Comparison of ENCODE assay signal across 12 cellular contexts in the genomic region with DNA sequence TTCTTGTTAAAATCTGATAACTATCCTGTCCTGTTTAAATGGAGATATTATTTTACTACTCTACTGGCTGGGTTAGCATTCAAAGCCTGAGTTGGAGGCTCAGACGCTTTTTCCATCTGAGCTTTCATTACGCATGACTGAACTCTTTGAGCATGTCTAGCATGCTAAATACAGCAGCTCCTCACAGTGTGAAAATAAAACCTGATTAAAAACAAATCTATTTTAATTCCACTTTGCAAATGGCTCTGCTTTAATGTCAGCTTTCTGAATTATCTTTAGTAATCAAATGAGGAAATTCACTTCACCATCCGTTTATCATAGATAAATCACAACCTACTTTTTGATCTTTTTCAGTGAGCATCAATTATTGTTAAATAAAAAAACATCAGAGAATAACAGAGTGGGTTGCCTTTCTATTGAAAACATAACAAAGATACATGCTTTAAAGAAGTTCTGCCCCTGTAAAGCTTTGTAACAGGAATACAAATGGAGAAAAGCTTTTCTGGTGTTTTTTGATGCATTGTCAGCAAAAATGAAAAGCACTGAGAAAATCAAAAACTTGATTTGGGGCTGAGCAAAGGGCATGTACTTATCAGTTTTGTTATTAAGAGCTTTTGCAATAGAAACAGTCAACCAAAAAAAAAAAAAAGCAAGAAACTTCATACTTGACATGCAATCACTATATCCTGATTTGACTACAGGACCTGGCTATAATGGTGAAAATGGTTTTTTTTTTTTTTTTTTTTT. TPM values are rescaled to one million over a fixed set of nuclear protein-coding genes. Genes with fewer than 3 reads are reported as not detected.
DNase-seq lines count a peak whose midpoint lies in the region; ATAC-seq and TF ChIP-seq lines count a peak whose summit lies in the region.
"Had no signal": no experiment of that assay in that cellular context is flagged by ENCODE, and none has a peak within 500 bp of the region (broad histone marks: within the 10 kb centered on the region; RNA-seq: fewer than 3 reads in every experiment).

No MANE protein-coding gene starts in this region.

- CTCF ChIA-PET in HEK293T (lab: Yijun Ruan, JAX) = interaction anchor here (0.7 to 1.1 kb wide), 2 partner anchors 28 to 209 kb away, joined by 3 to 7 read pairs; no protein-coding TSS in a partner anchor
- CTCF ChIA-PET in activated CD4-positive, alpha-beta memory T cell treated with anti-CD3 and anti-CD28 coated beads for 36 hours (lab: Charles Lee) = interaction anchor here (0.9 to 1.1 kb wide), 2 partner anchors 8 to 151 kb away, joined by 3 read pairs; no protein-coding TSS in a partner anchor

- peak overlapping the region; percentile 5 for H3K4me3 Mint-ChIP-seq in memory B cell
- H3K4me3 Mint-ChIP-seq in glutamatergic neuron (ENCODE audit: unreplicated experiment) = no peak overlapping the region
- H3K4me3 Mint-ChIP-seq in activated CD4-positive, alpha-beta memory T cell treated with anti-CD3 and anti-CD28 coated beads for 36 hours = no peak overlapping the region

- DNase-seq in HEK293T (ENCODE audit: extremely low spot score) = no peak
- no peak for DNase-seq in memory B cell (ENCODE audit: low spot score in 2 of 2)
- no peak for DNase-seq in stimulated activated CD4-positive, alpha-beta T cell treated with anti-CD3 and anti-CD28 coated beads, Interleukin-12 subunit alpha, Interleukin-12 subunit beta, amount 100 ng/mL, for 4 hours
- DNase-seq in glutamatergic neuron = no peak
- DNase-seq in activated CD4-positive, alpha-beta memory T cell treated with anti-CD3 and anti-CD28 coated beads for 36 hours = no peak
- DNase-seq: activated effector memory CD4-positive, alpha-beta T cell treated with Interleukin-2 at 50 U/mL for 16 hours; naive thymus-derived CD8-positive, alpha-beta T cell; RPMI8226; stimulated activated CD4-positive, alpha-beta T cell treated with anti-CD3 and anti-CD28 coated beads, Interleukin-4, amount 100 ng/mL, for 1 hour had no signal

- no peaks in the 10 kb centered on the region for H3K27me3 ChIP-seq in ACC112 (ENCODE audit: insufficient read depth, low read length)

- H3K27ac ChIP-seq in ACC112 (ENCODE audit: low read depth, low read length) = no peak overlapping the region
- H3K27ac ChIP-seq in angular gyrus (ENCODE audit: low read depth, low read length) = peak overlapping the region; percentile 2

- POLR2A ChIA-PET in HEK293T (lab: Yijun Ruan, JAX) = interaction anchor here (0.6 to 11.2 kb wide), 6 partner anchors 8 to 63 kb away, joined by 3 to 187 read pairs (median 4); no protein-coding TSS in a partner anchor
- POLR2A ChIA-PET in activated CD4-positive, alpha-beta memory T cell treated with anti-CD3 and anti-CD28 coated beads for 36 hours (lab: Charles Lee) = interaction anchor here (0.5 to 2.0 kb wide), 4 partner anchors 10 to 395 kb away, joined by 3 to 10 read pairs (median 3); no protein-coding TSS in a partner anchor

- H3K27me3 Mint-ChIP-seq in memory B cell = no peaks in the 10 kb centered on the region
- peaks cover 8% of the 10 kb centered on the region for H3K27me3 Mint-ChIP-seq in glutamatergic neuron (ENCODE audit: unreplicated experiment)
- H3K27me3 Mint-ChIP-seq in activated CD4-positive, alpha-beta memory T cell treated with anti-CD3 and anti-CD28 coated beads for 36 hours = no peaks in the 10 kb centered on the region
- H3K27me3 Mint-ChIP-seq: naive thymus-derived CD8-positive, alpha-beta T cell had no signal

- H3K79me2 ChIP-seq in ACC112 (ENCODE audit: control insufficient read depth, insufficient read depth, low read length, unreplicated experiment) = peaks cover 24% of the 10 kb centered on the region

- H3K27ac Mint-ChIP-seq in memory B cell (peak overlapping the region; percentile 55), glutamatergic neuron (ENCODE audit: unreplicated experiment) (no peak overlapping the region)
- no peak overlapping the region for H3K27ac Mint-ChIP-seq in activated CD4-positive, alpha-beta memory T cell treated with anti-CD3 and anti-CD28 coated beads for 36 hours

- no peaks in the 10 kb centered on the region for H3K36me3 ChIP-seq in ACC112 (ENCODE audit: insufficient read depth, low read length)

- H3K36me3 Mint-ChIP-seq in memory B cell (no peaks in the 10 kb centered on the region), glutamatergic neuron (ENCODE audit: unreplicated experiment) (no peaks in the 10 kb centered on the region)
- H3K36me3 Mint-ChIP-seq in activated CD4-positive, alpha-beta memory T cell treated with anti-CD3 and anti-CD28 coated beads for 36 hours = peaks cover 5% of the 10 kb centered on the region
- H3K36me3 Mint-ChIP-seq: naive thymus-derived CD8-positive, alpha-beta T cell had no signal

- H3K4me1 ChIP-seq in ACC112 (ENCODE audit: control insufficient read depth, insufficient read depth, low read length, unreplicated experiment) = no peaks in the 10 kb centered on the region

- ATAC-seq in memory B cell (ENCODE audit: low read depth) (no peak), HG03460 (IDR thresholded peaks at IDR 0.05; ENCODE audit: unreplicated experiment) (no peak)
- ATAC-seq: naive thymus-derived CD8-positive, alpha-beta T cell had no signal

- TF ChIP-seq CTCF in glutamatergic neuron (IDR thresholded peaks at IDR 0.05; ENCODE audit: partially characterized antibody, unreplicated experiment) = no peak

- intact Hi-C loops in activated CD4-positive, alpha-beta memory T cell treated with anti-CD3 and anti-CD28 coated beads for 36 hours (cut with micrococcal nuclease) = no loop called here

- peaks cover 5% of the 10 kb centered on the region for H3K4me1 Mint-ChIP-seq in memory B cell
- no peaks in the 10 kb centered on the region for H3K4me1 Mint-ChIP-seq in glutamatergic neuron (ENCODE audit: low read depth, unreplicated experiment)
- H3K4me1 Mint-ChIP-seq in activated CD4-positive, alpha-beta memory T cell treated with anti-CD3 and anti-CD28 coated beads for 36 hours (ENCODE audit: low read depth) = peaks cover 21% of the 10 kb centered on the region

- no peaks in the 10 kb centered on the region for H3K9me3 Mint-ChIP-seq in memory B cell
- peaks cover 7% of the 10 kb centered on the region for H3K9me3 Mint-ChIP-seq in glutamatergic neuron (ENCODE audit: unreplicated experiment)
- H3K9me3 Mint-ChIP-seq in activated CD4-positive, alpha-beta memory T cell treated with anti-CD3 and anti-CD28 coated beads for 36 hours = no peaks in the 10 kb centered on the region
- H3K9me3 Mint-ChIP-seq: naive thymus-derived CD8-positive, alpha-beta T cell had no signal

- H3K4me3 ChIP-seq in ACC112 (ENCODE audit: low read depth, low read length) = 0 out of 2 replicates have a peak overlapping the region, but pooled peaks have one; percentile 0

- H2AFZ ChIP-seq in ACC112 (ENCODE audit: low read length, unreplicated experiment) = no peak overlapping the region

TF ChIP-seq in HEK293T, 16 proteins besides CTCF, POLR2A, EP300 and RAD21:
- peak; percentile 66 for TF ChIP-seq ZNF384 (IDR thresholded peaks at IDR 0.05)
- no peak for TF ChIP-seq SUZ12 (IDR thresholded peaks at IDR 0.05)

RNA-seq across cellular contexts. Expression of a gene that starts 3.5 kb away (rescaled TPM):
- total RNA-seq in glutamatergic neuron (ENCODE audit: unreplicated experiment) = 52.4 TPM
- 10 to 100 TPM; 37.0 to 41.9 TPM for total RNA-seq in activated CD4-positive, alpha-beta memory T cell treated with anti-CD3 and anti-CD28 coated beads for 36 hours

RNA-seq across cellular contexts. Expression of a gene that starts 36.5 kb away (rescaled TPM):
- 2.0 TPM for total RNA-seq in glutamatergic neuron (ENCODE audit: unreplicated experiment)
- total RNA-seq in activated CD4-positive, alpha-beta memory T cell treated with anti-CD3 and anti-CD28 coated beads for 36 hours = 1 to 10 TPM; 2.0 to 2.5 TPM
